ENCODE assay signal across 1 cellular context in the genomic region with DNA sequence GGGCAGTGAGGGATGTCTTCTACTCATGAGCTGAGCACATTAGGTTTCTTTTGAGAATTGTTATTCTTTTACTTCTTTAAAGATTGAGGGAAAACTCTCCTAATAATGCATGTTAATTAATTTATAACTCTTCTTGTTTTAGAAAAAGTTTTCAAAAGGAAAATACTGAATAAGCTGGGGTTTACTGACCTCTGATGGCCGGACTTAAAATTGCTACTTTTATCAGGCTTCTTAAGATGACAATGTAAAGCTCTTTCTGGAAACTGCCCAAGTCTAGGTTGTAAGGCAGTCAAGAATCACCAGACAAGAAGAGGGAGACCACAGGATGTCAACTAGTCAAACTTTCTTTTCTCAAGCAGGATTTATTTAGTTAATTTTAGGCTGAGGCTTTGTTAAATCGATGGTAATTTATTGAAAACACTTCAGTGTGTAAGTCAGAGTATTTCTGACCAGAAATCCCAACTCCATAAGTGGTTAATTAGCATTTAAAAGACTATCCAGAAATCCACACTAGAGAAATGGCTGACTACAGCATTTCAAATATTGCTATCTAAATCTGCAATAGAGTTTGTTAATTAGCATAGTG.
TF ChIP-seq lines count a peak whose summit lies in the region.

No MANE protein-coding gene starts in this region.

TF ChIP-seq in H1, 55 proteins besides CTCF, POLR2A, EP300 and RAD21 (continued from another document):
- TF ChIP-seq, protein P1, sequence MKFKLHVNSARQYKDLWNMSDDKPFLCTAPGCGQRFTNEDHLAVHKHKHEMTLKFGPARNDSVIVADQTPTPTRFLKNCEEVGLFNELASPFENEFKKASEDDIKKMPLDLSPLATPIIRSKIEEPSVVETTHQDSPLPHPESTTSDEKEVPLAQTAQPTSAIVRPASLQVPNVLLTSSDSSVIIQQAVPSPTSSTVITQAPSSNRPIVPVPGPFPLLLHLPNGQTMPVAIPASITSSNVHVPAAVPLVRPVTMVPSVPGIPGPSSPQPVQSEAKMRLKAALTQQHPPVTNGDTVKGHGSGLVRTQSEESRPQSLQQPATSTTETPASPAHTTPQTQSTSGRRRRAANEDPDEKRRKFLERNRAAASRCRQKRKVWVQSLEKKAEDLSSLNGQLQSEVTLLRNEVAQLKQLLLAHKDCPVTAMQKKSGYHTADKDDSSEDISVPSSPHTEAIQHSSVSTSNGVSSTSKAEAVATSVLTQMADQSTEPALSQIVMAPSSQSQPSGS (IDR thresholded peaks at IDR 0.05; ENCODE audit: low read length), result no peak
- TF ChIP-seq KDM4A (IDR thresholded peaks at IDR 0.05; ENCODE audit: low read depth, low read length, severe bottlenecking) (no peak), RNF2 (IDR thresholded peaks at IDR 0.05; ENCODE audit: borderline replicate concordance, low read depth, low read length, missing control alignments, poor library complexity, severe bottlenecking) (no peak), EGR1 (IDR thresholded peaks at IDR 0.05; ENCODE audit: borderline replicate concordance, low read depth, low read length) (no peak), RXRA (IDR thresholded peaks at IDR 0.05; ENCODE audit: insufficient read depth, low read depth, low read length) (no peak)
